ENCODE assay signal across 8 cellular contexts in genomic region chr19:40604647-40605200, GRCh38.
DNase-seq lines count a peak whose midpoint lies in the region; ATAC-seq and TF ChIP-seq lines count a peak whose summit lies in the region.

No MANE protein-coding gene starts in this region.

- H3K9me3 ChIP-seq in iPS-18c (ENCODE audit: control insufficient read depth, insufficient read depth, low read length): peaks cover 2% of the 10 kb centered on the region

- peak overlapping the region; percentile 71 for H3K4me3 ChIP-seq in iPS-18c (ENCODE audit: insufficient read depth, low read depth, low read length)

- H3K27ac Mint-ChIP-seq in stimulated activated naive CD8-positive, alpha-beta T cell treated with anti-CD3 and anti-CD28 coated beads, Interleukin-15, amount 100 ng/mL, for 72 hours: no peak overlapping the region

- no peaks in the 10 kb centered on the region for H3K9me3 Mint-ChIP-seq in stimulated activated naive CD8-positive, alpha-beta T cell treated with anti-CD3 and anti-CD28 coated beads, Interleukin-15, amount 100 ng/mL, for 72 hours

- H3K4me1 Mint-ChIP-seq in stimulated activated naive CD8-positive, alpha-beta T cell treated with anti-CD3 and anti-CD28 coated beads, Interleukin-15, amount 100 ng/mL, for 72 hours: peaks cover 89% of the 10 kb centered on the region

- peak; percentile 0 for ATAC-seq in stimulated activated naive CD8-positive, alpha-beta T cell treated with anti-CD3 and anti-CD28 coated beads, Interleukin-15, amount 100 ng/mL, for 72 hours

- H3K27me3 Mint-ChIP-seq in stimulated activated naive CD8-positive, alpha-beta T cell treated with anti-CD3 and anti-CD28 coated beads, Interleukin-15, amount 100 ng/mL, for 72 hours: peaks cover 37% of the 10 kb centered on the region

- DNase-seq in NCI-H345 (lab: John Stamatoyannopoulos, UW) (peak; percentile 67), NCI-H345 treated with DMSO at 0.1 percent for 48 hours (lab: John Stamatoyannopoulos, UW; ENCODE audit: unreplicated experiment) (no peak), ecto neural progenitor cell (ENCODE audit: low spot score) (no peak), HuH-7.5 (ENCODE audit: low spot score) (no peak), GM10266 (ENCODE audit: extremely low spot score) (no peak)
- DNase-seq in stimulated activated naive CD8-positive, alpha-beta T cell treated with anti-CD3 and anti-CD28 coated beads, Interleukin-15, amount 100 ng/mL, for 72 hours: no peak

- H3K27ac ChIP-seq in VCaP: peak overlapping the region; percentile 67

- TF ChIP-seq CTCF in VCaP (conservative IDR thresholded peaks at IDR 0.05) (no peak), GM10266 (IDR thresholded peaks at IDR 0.05; ENCODE audit: control insufficient read depth, insufficient read depth, low read depth, missing control alignments) (no peak)

- H3K4me3 Mint-ChIP-seq in stimulated activated naive CD8-positive, alpha-beta T cell treated with anti-CD3 and anti-CD28 coated beads, Interleukin-15, amount 100 ng/mL, for 72 hours: peak overlapping the region; percentile 79 to 88
